1 cellular context compared by ENCODE assay signal in genomic region chr15:43791993-43792760, GRCh38.
TF ChIP-seq lines count a peak whose summit lies in the region.

Gene SERF2 (plus strand): TSS chr15:43792320. CDS start chr15:43792377, 57 bp downstream.

TF ChIP-seq in WTC11, 78 proteins besides CTCF, POLR2A, EP300 and RAD21 (continued from another document):
- TF ChIP-seq, protein P1, sequence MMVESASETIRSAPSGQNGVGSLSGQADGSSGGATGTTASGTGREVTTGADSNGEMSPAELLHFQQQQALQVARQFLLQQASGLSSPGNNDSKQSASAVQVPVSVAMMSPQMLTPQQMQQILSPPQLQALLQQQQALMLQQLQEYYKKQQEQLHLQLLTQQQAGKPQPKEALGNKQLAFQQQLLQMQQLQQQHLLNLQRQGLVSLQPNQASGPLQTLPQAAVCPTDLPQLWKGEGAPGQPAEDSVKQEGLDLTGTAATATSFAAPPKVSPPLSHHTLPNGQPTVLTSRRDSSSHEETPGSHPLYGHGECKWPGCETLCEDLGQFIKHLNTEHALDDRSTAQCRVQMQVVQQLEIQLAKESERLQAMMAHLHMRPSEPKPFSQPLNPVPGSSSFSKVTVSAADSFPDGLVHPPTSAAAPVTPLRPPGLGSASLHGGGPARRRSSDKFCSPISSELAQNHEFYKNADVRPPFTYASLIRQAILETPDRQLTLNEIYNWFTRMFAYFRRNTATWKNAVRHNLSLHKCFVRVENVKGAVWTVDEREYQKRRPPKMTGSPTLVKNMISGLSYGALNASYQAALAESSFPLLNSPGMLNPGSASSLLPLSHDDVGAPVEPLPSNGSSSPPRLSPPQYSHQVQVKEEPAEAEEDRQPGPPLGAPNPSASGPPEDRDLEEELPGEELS (CRISPR knock-in tag; IDR thresholded peaks at IDR 0.05), result peak; percentile 35; the same call in 1 of the 2 replicates
- TF ChIP-seq TEAD1 (CRISPR knock-in tag; IDR thresholded peaks at IDR 0.05), result peak; percentile 50; the same call in 1 of the 2 replicates
- TF ChIP-seq SP1 (CRISPR knock-in tag; conservative IDR thresholded peaks at IDR 0.05), result peak; percentile 90
- TF ChIP-seq FOXJ3 (CRISPR knock-in tag; IDR thresholded peaks at IDR 0.05; ENCODE audit: borderline replicate concordance), result no peak
- TF ChIP-seq ZNF232 (CRISPR knock-in tag; IDR thresholded peaks at IDR 0.05), result peak; percentile 80
- no peak for TF ChIP-seq ZNF263 (CRISPR knock-in tag; IDR thresholded peaks at IDR 0.05; ENCODE audit: low read depth)
- TF ChIP-seq ZNF138 (CRISPR knock-in tag; conservative IDR thresholded peaks at IDR 0.05), result no peak
- TF ChIP-seq NFYB (CRISPR knock-in tag; conservative IDR thresholded peaks at IDR 0.05; ENCODE audit: low read depth), result peak; percentile 72
- TF ChIP-seq, protein P2, sequence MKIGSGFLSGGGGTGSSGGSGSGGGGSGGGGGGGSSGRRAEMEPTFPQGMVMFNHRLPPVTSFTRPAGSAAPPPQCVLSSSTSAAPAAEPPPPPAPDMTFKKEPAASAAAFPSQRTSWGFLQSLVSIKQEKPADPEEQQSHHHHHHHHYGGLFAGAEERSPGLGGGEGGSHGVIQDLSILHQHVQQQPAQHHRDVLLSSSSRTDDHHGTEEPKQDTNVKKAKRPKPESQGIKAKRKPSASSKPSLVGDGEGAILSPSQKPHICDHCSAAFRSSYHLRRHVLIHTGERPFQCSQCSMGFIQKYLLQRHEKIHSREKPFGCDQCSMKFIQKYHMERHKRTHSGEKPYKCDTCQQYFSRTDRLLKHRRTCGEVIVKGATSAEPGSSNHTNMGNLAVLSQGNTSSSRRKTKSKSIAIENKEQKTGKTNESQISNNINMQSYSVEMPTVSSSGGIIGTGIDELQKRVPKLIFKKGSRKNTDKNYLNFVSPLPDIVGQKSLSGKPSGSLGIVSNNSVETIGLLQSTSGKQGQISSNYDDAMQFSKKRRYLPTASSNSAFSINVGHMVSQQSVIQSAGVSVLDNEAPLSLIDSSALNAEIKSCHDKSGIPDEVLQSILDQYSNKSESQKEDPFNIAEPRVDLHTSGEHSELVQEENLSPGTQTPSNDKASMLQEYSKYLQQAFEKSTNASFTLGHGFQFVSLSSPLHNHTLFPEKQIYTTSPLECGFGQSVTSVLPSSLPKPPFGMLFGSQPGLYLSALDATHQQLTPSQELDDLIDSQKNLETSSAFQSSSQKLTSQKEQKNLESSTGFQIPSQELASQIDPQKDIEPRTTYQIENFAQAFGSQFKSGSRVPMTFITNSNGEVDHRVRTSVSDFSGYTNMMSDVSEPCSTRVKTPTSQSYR (CRISPR knock-in tag; IDR thresholded peaks at IDR 0.05), result peak; percentile 28; the same call in 1 of the 2 replicates
- TF ChIP-seq HMGA2 (CRISPR knock-in tag; IDR thresholded peaks at IDR 0.05), result peak; percentile 6; the same call in 1 of the 2 replicates
- TF ChIP-seq TCF7 (CRISPR knock-in tag; IDR thresholded peaks at IDR 0.05; ENCODE audit: low read depth), result 0 out of 2 replicates have a peak, but pooled peaks have one; percentile 41
- peak; percentile 63; the same call in 1 of the 2 replicates for TF ChIP-seq FOXK1 (CRISPR knock-in tag; IDR thresholded peaks at IDR 0.05)
- no peak for TF ChIP-seq ZNF423 (CRISPR knock-in tag; IDR thresholded peaks at IDR 0.05)
